ENCODE assay signal across 16 cellular contexts in genomic region chr22:37263966-37264887, GRCh38. TPM values are rescaled to one million over a fixed set of nuclear protein-coding genes. Genes with fewer than 3 reads are reported as not detected.
DNase-seq lines count a peak whose midpoint lies in the region; ATAC-seq and TF ChIP-seq lines count a peak whose summit lies in the region.
"Had no signal": no experiment of that assay in that cellular context is flagged by ENCODE, and none has a peak within 500 bp of the region (broad histone marks: within the 10 kb centered on the region; RNA-seq: fewer than 3 reads in every experiment).

No MANE protein-coding gene starts in this region.

- no peak overlapping the region for H3K4me3 ChIP-seq in tibial artery
- H3K4me3 ChIP-seq: HAP-1 had no signal

- ATAC-seq in activated CD4-positive, CD25-positive, alpha-beta regulatory T cell treated with anti-CD3 and anti-CD28 coated beads, Interleukin-2, amount 50 U/mL, for 24 hours, result no peak
- ATAC-seq in HG02885 (IDR thresholded peaks at IDR 0.05; ENCODE audit: poor library complexity, unreplicated experiment), result no peak

- peak; percentile 23 for DNase-seq in activated CD4-positive, CD25-positive, alpha-beta regulatory T cell treated with anti-CD3 and anti-CD28 coated beads, Interleukin-2, amount 50 U/mL, for 72 hours
- peak; percentile 53 for DNase-seq in chondrocyte (ENCODE audit: low spot score)
- peak; percentile 45 for DNase-seq in posterior vena cava (ENCODE audit: low spot score)
- no peak for DNase-seq in tibial artery
- no peak for DNase-seq in medulla oblongata (ENCODE audit: extremely low spot score)
- DNase-seq: 8988T, C1 segment of cervical spinal cord, NCI-H1092, NCI-H446 treated with DMSO at 0.1 percent for 48 hours, NCI-H748 treated with DMSO at 0.1 percent for 48 hours, Right ventricle myocardium superior had no signal

- peaks cover 0 to 61% of the 10 kb centered on the region in 2 donors for H3K27me3 ChIP-seq in tibial artery

- no peak overlapping the region for H3K27ac ChIP-seq in tibial artery

- H3K27me3 Mint-ChIP-seq in IgD-negative memory B cell, result peaks cover 2% of the 10 kb centered on the region
- peaks cover 9% of the 10 kb centered on the region for H3K27me3 Mint-ChIP-seq in chondrocyte (ENCODE audit: low read depth)

- intact Hi-C loops in posterior vena cava (cut with DNase I), result loop anchor here in 1 of 2 donors (5.0 kb wide), 1 partner anchor 97 kb away; no protein-coding TSS in a partner anchor
- intact Hi-C loops in tibial artery (cut with DNase I; ENCODE audit: low total_unique reads), result no loop called here

- H3K9me3 ChIP-seq in tibial artery, result peaks cover 0 to 20% (median 15%) of the 10 kb centered on the region in 3 donors
- H3K9me3 ChIP-seq: HAP-1 had no signal

- no peaks in the 10 kb centered on the region for H3K36me3 ChIP-seq in tibial artery
- H3K36me3 ChIP-seq: HAP-1 had no signal

- peak overlapping the region in 2 of 3 donors; percentile 53 to 71 for H3K27ac Mint-ChIP-seq in IgD-negative memory B cell
- H3K27ac Mint-ChIP-seq in chondrocyte (ENCODE audit: unreplicated experiment), result no peak overlapping the region

- no peak for TF ChIP-seq CTCF in chondrocyte (IDR thresholded peaks at IDR 0.05)
- no peak for TF ChIP-seq CTCF in tibial artery (IDR thresholded peaks at IDR 0.05)

- H3K36me3 Mint-ChIP-seq in IgD-negative memory B cell (peaks cover 2% of the 10 kb centered on the region), chondrocyte (ENCODE audit: low read depth) (peaks cover 4% of the 10 kb centered on the region)

- H3K4me1 Mint-ChIP-seq in IgD-negative memory B cell, result peaks cover 20 to 26% (median 24%) of the 10 kb centered on the region in 3 donors
- H3K4me1 Mint-ChIP-seq in chondrocyte (ENCODE audit: low read depth), result peaks cover 18% of the 10 kb centered on the region

- H3K4me3 Mint-ChIP-seq in IgD-negative memory B cell, result no peak overlapping the region
- H3K4me3 Mint-ChIP-seq in chondrocyte (ENCODE audit: unreplicated experiment), result no peak overlapping the region

- peaks cover 0 to 7% (median 0%) of the 10 kb centered on the region in 4 donors for H3K4me1 ChIP-seq in tibial artery
- H3K4me1 ChIP-seq: HAP-1 had no signal

- H3K9me3 Mint-ChIP-seq in IgD-negative memory B cell (peaks cover 0 to 2% (median 0%) of the 10 kb centered on the region in 3 donors), chondrocyte (ENCODE audit: low read depth) (peaks cover 13% of the 10 kb centered on the region)

RNA-seq across cellular contexts. Expression of gene CYTH4, which starts 18.1 kb away (rescaled TPM):
- 70.8 TPM for polyA plus RNA-seq in IgD-negative memory B cell
- total RNA-seq in chondrocyte, result not detected in 3 replicates
- 10 to 100 TPM; 20.7 to 31.7 TPM for total RNA-seq in posterior vena cava
- total RNA-seq: HT-29 had no signal

RNA-seq across cellular contexts. Expression of gene RAC2, which starts 20.2 kb away (rescaled TPM):
- polyA plus RNA-seq in IgD-negative memory B cell, result 1,067 TPM
- 0.20 TPM in 1 of 3 replicates, not detected in the others for total RNA-seq in chondrocyte
- 10 to 100 TPM; 12.9 to 17.5 TPM for total RNA-seq in posterior vena cava

RNA-seq across cellular contexts. Expression of gene SSTR3, which starts 52.0 kb away (rescaled TPM):
- 0.95 TPM for polyA plus RNA-seq in IgD-negative memory B cell
- total RNA-seq in chondrocyte (not detected in 3 replicates), posterior vena cava (not detected)
- total RNA-seq: HT-29, Right ventricle myocardium superior had no signal

Comparison
In these comparisons a context has a peak if more than half of its experiments do, and no peak if none do; other contexts are left out.
1. DNase-seq: peak in activated CD4-positive, CD25-positive, alpha-beta regulatory T cell treated with anti-CD3 and anti-CD28 coated beads, Interleukin-2, amount 50 U/mL, for 72 hours (single experiment), chondrocyte (single experiment) and posterior vena cava (single experiment); none in tibial artery (0 of 2) and medulla oblongata (single experiment).
2. RNA of gene CYTH4, which starts 18.1 kb away (total RNA-seq): 20.7 to 31.7 TPM in posterior vena cava; not detected in chondrocyte; every median in the first group is over 10 times any median in the second.
3. RNA of gene RAC2, which starts 20.2 kb away (total RNA-seq): 12.9 to 17.5 TPM in posterior vena cava; 0.20 TPM in chondrocyte; every median in the first group is over 10 times any median in the second.